ENCODE assay signal across 1 cellular context in the genomic region with DNA sequence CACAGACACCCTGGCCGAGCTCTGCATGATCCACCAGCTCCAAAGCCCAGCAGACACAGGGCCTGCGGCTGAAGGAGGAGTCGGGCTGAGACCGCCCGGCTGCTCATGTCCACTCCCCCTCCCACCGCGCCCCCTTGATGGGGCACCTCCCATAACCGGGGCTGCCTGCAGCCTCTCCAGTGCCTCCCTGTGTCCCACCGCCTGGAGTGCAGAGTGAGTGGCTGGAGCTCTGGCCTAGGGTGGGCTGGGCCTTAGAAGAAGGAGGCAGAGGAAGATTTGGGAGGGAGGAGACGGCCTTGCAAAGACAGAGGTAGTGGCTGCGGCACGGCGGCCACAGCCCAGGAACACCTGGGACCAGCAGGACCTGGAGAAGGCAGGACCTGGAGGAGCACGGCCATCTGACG.
A peak's percentile ranks its signal among the peaks of the same experiment; 100 is the strongest.
TF ChIP-seq lines count a peak whose summit lies in the region.

No MANE protein-coding gene starts in this region.

TF ChIP-seq in GM12878, 131 proteins besides CTCF, POLR2A, EP300 and RAD21 (continued from another document):
- TF ChIP-seq, protein P1, sequence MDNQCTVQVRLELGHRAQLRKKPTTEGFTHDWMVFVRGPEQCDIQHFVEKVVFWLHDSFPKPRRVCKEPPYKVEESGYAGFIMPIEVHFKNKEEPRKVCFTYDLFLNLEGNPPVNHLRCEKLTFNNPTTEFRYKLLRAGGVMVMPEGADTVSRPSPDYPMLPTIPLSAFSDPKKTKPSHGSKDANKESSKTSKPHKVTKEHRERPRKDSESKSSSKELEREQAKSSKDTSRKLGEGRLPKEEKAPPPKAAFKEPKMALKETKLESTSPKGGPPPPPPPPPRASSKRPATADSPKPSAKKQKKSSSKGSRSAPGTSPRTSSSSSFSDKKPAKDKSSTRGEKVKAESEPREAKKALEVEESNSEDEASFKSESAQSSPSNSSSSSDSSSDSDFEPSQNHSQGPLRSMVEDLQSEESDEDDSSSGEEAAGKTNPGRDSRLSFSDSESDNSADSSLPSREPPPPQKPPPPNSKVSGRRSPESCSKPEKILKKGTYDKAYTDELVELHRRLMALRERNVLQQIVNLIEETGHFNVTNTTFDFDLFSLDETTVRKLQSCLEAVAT (IDR thresholded peaks at IDR 0.05), result peak; percentile 60
- TF ChIP-seq CHD2 (IDR thresholded peaks at IDR 0.05; ENCODE audit: borderline replicate concordance, low read depth, low read length), result no peak
- TF ChIP-seq, protein P2, sequence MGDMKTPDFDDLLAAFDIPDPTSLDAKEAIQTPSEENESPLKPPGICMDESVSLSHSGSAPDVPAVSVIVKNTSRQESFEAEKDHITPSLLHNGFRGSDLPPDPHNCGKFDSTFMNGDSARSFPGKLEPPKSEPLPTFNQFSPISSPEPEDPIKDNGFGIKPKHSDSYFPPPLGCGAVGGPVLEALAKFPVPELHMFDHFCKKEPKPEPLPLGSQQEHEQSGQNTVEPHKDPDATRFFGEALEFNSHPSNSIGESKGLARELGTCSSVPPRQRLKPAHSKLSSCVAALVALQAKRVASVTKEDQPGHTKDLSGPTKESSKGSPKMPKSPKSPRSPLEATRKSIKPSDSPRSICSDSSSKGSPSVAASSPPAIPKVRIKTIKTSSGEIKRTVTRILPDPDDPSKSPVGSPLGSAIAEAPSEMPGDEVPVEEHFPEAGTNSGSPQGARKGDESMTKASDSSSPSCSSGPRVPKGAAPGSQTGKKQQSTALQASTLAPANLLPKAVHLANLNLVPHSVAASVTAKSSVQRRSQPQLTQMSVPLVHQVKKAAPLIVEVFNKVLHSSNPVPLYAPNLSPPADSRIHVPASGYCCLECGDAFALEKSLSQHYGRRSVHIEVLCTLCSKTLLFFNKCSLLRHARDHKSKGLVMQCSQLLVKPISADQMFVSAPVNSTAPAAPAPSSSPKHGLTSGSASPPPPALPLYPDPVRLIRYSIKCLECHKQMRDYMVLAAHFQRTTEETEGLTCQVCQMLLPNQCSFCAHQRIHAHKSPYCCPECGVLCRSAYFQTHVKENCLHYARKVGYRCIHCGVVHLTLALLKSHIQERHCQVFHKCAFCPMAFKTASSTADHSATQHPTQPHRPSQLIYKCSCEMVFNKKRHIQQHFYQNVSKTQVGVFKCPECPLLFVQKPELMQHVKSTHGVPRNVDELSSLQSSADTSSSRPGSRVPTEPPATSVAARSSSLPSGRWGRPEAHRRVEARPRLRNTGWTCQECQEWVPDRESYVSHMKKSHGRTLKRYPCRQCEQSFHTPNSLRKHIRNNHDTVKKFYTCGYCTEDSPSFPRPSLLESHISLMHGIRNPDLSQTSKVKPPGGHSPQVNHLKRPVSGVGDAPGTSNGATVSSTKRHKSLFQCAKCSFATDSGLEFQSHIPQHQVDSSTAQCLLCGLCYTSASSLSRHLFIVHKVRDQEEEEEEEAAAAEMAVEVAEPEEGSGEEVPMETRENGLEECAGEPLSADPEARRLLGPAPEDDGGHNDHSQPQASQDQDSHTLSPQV (IDR thresholded peaks at IDR 0.05), result no peak
TF ChIP-seq in GM12878: peak in this region for 7.
